In genomic region chr11:10544491-10545470, GRCh38 we compare ENCODE assay signal across 1 cellular context.
TF ChIP-seq lines count a peak whose summit lies in the region.

No MANE protein-coding gene starts in this region.

TF ChIP-seq in HepG2, 621 proteins besides CTCF, POLR2A, EP300 and RAD21:
- TF ChIP-seq HNRNPL (IDR thresholded peaks at IDR 0.05; ENCODE audit: low read depth, low read length) = 0 out of 2 replicates have a peak, but pooled peaks have one; percentile 53
- TF ChIP-seq HNF1A (IDR thresholded peaks at IDR 0.05; ENCODE audit: low read depth) = no peak
- no peak for TF ChIP-seq HNF1A (CRISPR knock-in tag; IDR thresholded peaks at IDR 0.05; ENCODE audit: borderline replicate concordance)
